Comparison of ENCODE assay signal across 1 cellular context in the genomic region with DNA sequence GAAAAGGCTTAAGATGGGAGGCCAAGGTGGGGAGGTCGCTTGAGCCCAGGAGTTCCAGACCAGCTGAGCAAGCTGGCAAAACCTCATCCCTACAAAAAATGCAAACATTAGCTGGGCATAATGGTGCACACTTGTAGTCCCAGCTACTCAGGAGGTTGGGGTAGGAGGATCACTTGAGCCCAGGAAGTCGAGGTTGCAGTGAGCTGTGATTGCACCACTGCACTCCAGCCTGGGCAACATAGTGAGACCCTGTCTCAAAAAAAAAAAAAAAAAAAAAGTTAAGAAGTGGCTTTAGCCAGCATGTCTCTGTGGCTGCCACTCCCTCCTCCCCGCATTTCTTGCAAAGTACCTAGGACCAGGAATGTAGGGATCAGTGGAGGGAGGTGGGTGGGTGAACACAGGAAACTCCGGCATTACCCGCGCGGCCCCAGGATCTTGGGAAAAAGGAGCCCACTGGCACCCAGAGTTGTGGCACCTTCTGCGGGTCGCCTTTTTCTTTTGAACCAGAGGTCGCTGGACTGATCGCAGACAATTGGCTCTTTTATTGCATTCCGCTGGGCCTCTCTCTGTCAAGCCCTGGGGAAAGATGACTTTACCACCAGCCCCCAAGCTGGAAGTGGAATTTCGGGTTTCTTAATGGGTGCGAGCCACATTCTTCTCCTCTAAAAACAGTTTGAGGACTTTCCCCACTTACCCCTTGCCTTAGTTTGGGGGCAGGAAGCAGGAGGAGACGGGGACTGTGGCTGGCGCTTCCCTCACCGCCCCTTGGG.
TF ChIP-seq lines count a peak whose summit lies in the region.

No MANE protein-coding gene starts in this region.

TF ChIP-seq in SK-N-SH, 30 proteins besides CTCF, POLR2A, EP300 and RAD21:
- TF ChIP-seq EZH2phosphoT487 (IDR thresholded peaks at IDR 0.05; ENCODE audit: borderline replicate concordance, low read depth) (no peak), FOXJ3 (CRISPR knock-in tag; IDR thresholded peaks at IDR 0.05) (no peak), ELF1 (IDR thresholded peaks at IDR 0.05) (no peak), SIN3A (IDR thresholded peaks at IDR 0.05; ENCODE audit: borderline replicate concordance, low read depth, low read length) (0 out of 2 replicates have a peak, but pooled peaks have one; percentile 2)
